ENCODE assay signal across 14 cellular contexts in the genomic region with DNA sequence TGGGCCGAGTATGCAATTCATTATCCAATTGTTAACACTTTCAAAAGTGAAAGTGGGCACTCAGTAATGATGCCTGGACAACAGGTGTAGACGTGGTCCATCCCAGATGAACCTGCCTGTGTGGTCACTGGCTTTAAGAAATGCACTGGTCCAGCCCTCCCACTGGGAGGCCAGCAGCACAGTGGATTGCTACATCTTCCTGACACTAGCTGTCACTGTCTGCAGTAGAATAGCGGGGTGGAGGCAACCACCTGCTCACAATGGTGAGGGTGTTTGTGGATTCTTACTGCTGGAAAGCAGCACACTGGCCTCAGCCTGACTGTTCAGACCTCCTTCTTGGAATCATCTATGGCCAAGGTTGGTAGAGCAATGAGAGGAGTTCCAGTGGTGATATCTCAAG.
DNase-seq lines count a peak whose midpoint lies in the region; ATAC-seq and TF ChIP-seq lines count a peak whose summit lies in the region.
"Had no signal": no experiment of that assay in that cellular context is flagged by ENCODE, and none has a peak within 500 bp of the region (broad histone marks: within the 10 kb centered on the region; RNA-seq: fewer than 3 reads in every experiment).

No MANE protein-coding gene starts in this region.

- ATAC-seq in DND-41 (ENCODE audit: insufficient read depth, low read depth): no peak
- ATAC-seq in WTC11: peak; percentile 36; the same call in 1 of the 2 replicates
- no peak for ATAC-seq in HG02798 (IDR thresholded peaks at IDR 0.05; ENCODE audit: poor library complexity, unreplicated experiment)

- H3K4me3 ChIP-seq in DND-41 (ENCODE audit: low read depth in 1 of 2, low read length in 2 of 2) (no peak overlapping the region), neural progenitor cell (no peak overlapping the region), breast epithelium (no peak overlapping the region)
- H3K4me3 ChIP-seq: prostate gland, SJSA1 had no signal

- H3K36me3 ChIP-seq in DND-41 (ENCODE audit: insufficient read depth, low read length) (no peaks in the 10 kb centered on the region), neural progenitor cell (no peaks in the 10 kb centered on the region), breast epithelium (no peaks in the 10 kb centered on the region)
- H3K36me3 ChIP-seq: BE2C, prostate gland, SJSA1 had no signal

- H3K4me3 Mint-ChIP-seq in WTC11 (no peak overlapping the region), neural progenitor cell (no peak overlapping the region)

- peaks cover 2% of the 10 kb centered on the region for H3K27me3 ChIP-seq in DND-41 (ENCODE audit: insufficient read depth, low read length, poor library complexity)
- H3K27me3 ChIP-seq in neural progenitor cell: no peaks in the 10 kb centered on the region
- no peaks in the 10 kb centered on the region for H3K27me3 ChIP-seq in breast epithelium
- H3K27me3 ChIP-seq: BE2C had no signal

- H3F3A ChIP-seq in neural progenitor cell (ENCODE audit: low read depth): peaks cover 4% of the 10 kb centered on the region

- H3K9me3 ChIP-seq in DND-41 (ENCODE audit: insufficient read depth, low read length, severe bottlenecking) (no peaks in the 10 kb centered on the region), neural progenitor cell (ENCODE audit: low read depth) (no peaks in the 10 kb centered on the region), breast epithelium (no peaks in the 10 kb centered on the region)
- H3K9me3 ChIP-seq: BE2C, prostate gland, SJSA1 had no signal

- no peak overlapping the region for H3K9ac ChIP-seq in DND-41 (ENCODE audit: low read depth, low read length)
- no peak overlapping the region for H3K9ac ChIP-seq in neural progenitor cell

- intact Hi-C loops in breast epithelium (cut with DNase I; ENCODE audit: low total_unique reads): no loop called here

- H3K4me1 Mint-ChIP-seq in WTC11: peaks cover 29% of the 10 kb centered on the region
- H3K4me1 Mint-ChIP-seq in neural progenitor cell: peaks cover 8% of the 10 kb centered on the region

- CTCF ChIA-PET in WTC11 (lab: Charles Lee): interaction anchor here (1.6 kb wide), 1 partner anchor 11 kb away, joined by 4 read pairs; no protein-coding TSS in a partner anchor

- DNase-seq in DND-41 (no peak), NCI-H1105 (lab: John Stamatoyannopoulos, UW) (peak; percentile 15), WTC11 (ENCODE audit: low spot score) (peak; percentile 31), neural progenitor cell (ENCODE audit: low spot score) (peak; percentile 49), mucosa of gallbladder (ENCODE audit: low spot score) (no peak), breast epithelium (ENCODE audit: low spot score in 2 of 2) (no peak), GM10266 (ENCODE audit: extremely low spot score) (no peak)
- DNase-seq: activated gamma-delta T cell treated with Interleukin-2 at 50 U/mL for 16 hours; BE2C; MM.1S; stimulated activated CD4-positive, alpha-beta T cell treated with anti-CD3 and anti-CD28 coated beads, Interleukin-2, amount 100 ng/mL, for 24 hours had no signal

- H2AFZ ChIP-seq in DND-41 (ENCODE audit: low read depth, low read length) (no peak overlapping the region), neural progenitor cell (replicated peaks) (no peak overlapping the region)

- POLR2A ChIA-PET in WTC11 (lab: Charles Lee): no interaction called here

- no peaks in the 10 kb centered on the region for H3K9me3 Mint-ChIP-seq in WTC11
- H3K9me3 Mint-ChIP-seq in neural progenitor cell: no peaks in the 10 kb centered on the region

- H3K36me3 Mint-ChIP-seq in WTC11 (no peaks in the 10 kb centered on the region), neural progenitor cell (peaks cover 18% of the 10 kb centered on the region)

- H3K4me2 ChIP-seq in DND-41 (ENCODE audit: insufficient read depth, low read length) (no peak overlapping the region), neural progenitor cell (no peak overlapping the region)

- TF ChIP-seq CTCF in DND-41 (IDR thresholded peaks at IDR 0.05; ENCODE audit: borderline replicate concordance, extremely low read depth, low read length, poor library complexity, severe bottlenecking): peak; percentile 7
- no peak for TF ChIP-seq CTCF in WTC11 (IDR thresholded peaks at IDR 0.05)
- TF ChIP-seq CTCF in neural progenitor cell (IDR thresholded peaks at IDR 0.05): no peak
- no peak for TF ChIP-seq CTCF in breast epithelium (IDR thresholded peaks at IDR 0.05)
- no peak for TF ChIP-seq CTCF in GM10266 (IDR thresholded peaks at IDR 0.05; ENCODE audit: control insufficient read depth, insufficient read depth, low read depth, missing control alignments)

- no peaks in the 10 kb centered on the region for H3K79me2 ChIP-seq in DND-41 (ENCODE audit: insufficient read depth, low read length)
- H3K79me2 ChIP-seq in neural progenitor cell (ENCODE audit: low read depth): no peaks in the 10 kb centered on the region

- no peak for TF ChIP-seq POLR2A in breast epithelium (IDR thresholded peaks at IDR 0.05)

- H3K27ac Mint-ChIP-seq in WTC11 (no peak overlapping the region), neural progenitor cell (no peak overlapping the region)

- no peaks in the 10 kb centered on the region for H4K20me1 ChIP-seq in DND-41 (ENCODE audit: insufficient read depth, low read length)
- no peaks in the 10 kb centered on the region for H4K20me1 ChIP-seq in neural progenitor cell (ENCODE audit: low read depth)

- H3K27ac ChIP-seq in DND-41 (ENCODE audit: low read length) (no peak overlapping the region), neural progenitor cell (no peak overlapping the region), breast epithelium (no peak overlapping the region)
- H3K27ac ChIP-seq: prostate gland, SJSA1 had no signal

- H3K27me3 Mint-ChIP-seq in WTC11 (ENCODE audit: low read depth) (no peaks in the 10 kb centered on the region), neural progenitor cell (ENCODE audit: insufficient read depth, low read depth) (peaks cover 3% of the 10 kb centered on the region)

- no peaks in the 10 kb centered on the region for H3K4me1 ChIP-seq in DND-41 (ENCODE audit: insufficient read depth, low read length)
- peaks cover 24% of the 10 kb centered on the region for H3K4me1 ChIP-seq in neural progenitor cell
- no peaks in the 10 kb centered on the region for H3K4me1 ChIP-seq in breast epithelium
- H3K4me1 ChIP-seq: BE2C, prostate gland, SJSA1 had no signal

TF ChIP-seq in WTC11, 78 proteins besides CTCF, POLR2A, EP300 and RAD21:
- TF ChIP-seq, protein P1, sequence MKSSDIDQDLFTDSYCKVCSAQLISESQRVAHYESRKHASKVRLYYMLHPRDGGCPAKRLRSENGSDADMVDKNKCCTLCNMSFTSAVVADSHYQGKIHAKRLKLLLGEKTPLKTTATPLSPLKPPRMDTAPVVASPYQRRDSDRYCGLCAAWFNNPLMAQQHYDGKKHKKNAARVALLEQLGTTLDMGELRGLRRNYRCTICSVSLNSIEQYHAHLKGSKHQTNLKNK (CRISPR knock-in tag; IDR thresholded peaks at IDR 0.05): no peak
- TF ChIP-seq ZNF263 (CRISPR knock-in tag; IDR thresholded peaks at IDR 0.05; ENCODE audit: low read depth) (no peak), TP53 (CRISPR knock-in tag; IDR thresholded peaks at IDR 0.05) (no peak), ESRRA (CRISPR knock-in tag; IDR thresholded peaks at IDR 0.05; ENCODE audit: borderline replicate concordance) (no peak), EMX1 (CRISPR knock-in tag; IDR thresholded peaks at IDR 0.05) (no peak), MXD4 (CRISPR knock-in tag; IDR thresholded peaks at IDR 0.05; ENCODE audit: borderline replicate concordance) (no peak), ZNF416 (CRISPR knock-in tag; IDR thresholded peaks at IDR 0.05) (no peak), MYBL2 (CRISPR knock-in tag; IDR thresholded peaks at IDR 0.05) (no peak)
- TF ChIP-seq, protein P2, sequence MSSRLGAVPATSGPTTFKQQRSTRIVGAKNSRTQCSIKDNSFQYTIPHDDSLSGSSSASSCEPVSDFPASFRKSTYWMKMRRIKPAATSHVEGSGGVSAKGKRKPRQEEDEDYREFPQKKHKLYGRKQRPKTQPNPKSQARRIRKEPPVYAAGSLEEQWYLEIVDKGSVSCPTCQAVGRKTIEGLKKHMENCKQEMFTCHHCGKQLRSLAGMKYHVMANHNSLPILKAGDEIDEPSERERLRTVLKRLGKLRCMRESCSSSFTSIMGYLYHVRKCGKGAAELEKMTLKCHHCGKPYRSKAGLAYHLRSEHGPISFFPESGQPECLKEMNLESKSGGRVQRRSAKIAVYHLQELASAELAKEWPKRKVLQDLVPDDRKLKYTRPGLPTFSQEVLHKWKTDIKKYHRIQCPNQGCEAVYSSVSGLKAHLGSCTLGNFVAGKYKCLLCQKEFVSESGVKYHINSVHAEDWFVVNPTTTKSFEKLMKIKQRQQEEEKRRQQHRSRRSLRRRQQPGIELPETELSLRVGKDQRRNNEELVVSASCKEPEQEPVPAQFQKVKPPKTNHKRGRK (CRISPR knock-in tag; IDR thresholded peaks at IDR 0.05; ENCODE audit: borderline replicate concordance): no peak
- TF ChIP-seq, protein P3, sequence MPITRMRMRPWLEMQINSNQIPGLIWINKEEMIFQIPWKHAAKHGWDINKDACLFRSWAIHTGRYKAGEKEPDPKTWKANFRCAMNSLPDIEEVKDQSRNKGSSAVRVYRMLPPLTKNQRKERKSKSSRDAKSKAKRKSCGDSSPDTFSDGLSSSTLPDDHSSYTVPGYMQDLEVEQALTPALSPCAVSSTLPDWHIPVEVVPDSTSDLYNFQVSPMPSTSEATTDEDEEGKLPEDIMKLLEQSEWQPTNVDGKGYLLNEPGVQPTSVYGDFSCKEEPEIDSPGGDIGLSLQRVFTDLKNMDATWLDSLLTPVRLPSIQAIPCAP (CRISPR knock-in tag; IDR thresholded peaks at IDR 0.05): no peak
- TF ChIP-seq, protein P4, sequence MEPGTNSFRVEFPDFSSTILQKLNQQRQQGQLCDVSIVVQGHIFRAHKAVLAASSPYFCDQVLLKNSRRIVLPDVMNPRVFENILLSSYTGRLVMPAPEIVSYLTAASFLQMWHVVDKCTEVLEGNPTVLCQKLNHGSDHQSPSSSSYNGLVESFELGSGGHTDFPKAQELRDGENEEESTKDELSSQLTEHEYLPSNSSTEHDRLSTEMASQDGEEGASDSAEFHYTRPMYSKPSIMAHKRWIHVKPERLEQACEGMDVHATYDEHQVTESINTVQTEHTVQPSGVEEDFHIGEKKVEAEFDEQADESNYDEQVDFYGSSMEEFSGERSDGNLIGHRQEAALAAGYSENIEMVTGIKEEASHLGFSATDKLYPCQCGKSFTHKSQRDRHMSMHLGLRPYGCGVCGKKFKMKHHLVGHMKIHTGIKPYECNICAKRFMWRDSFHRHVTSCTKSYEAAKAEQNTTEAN (CRISPR knock-in tag; IDR thresholded peaks at IDR 0.05): no peak
TF ChIP-seq in WTC11: peak in this region for 0.

Comparison
In these comparisons a context has a peak if more than half of its experiments do, and no peak if none do; other contexts are left out.
1. DNase-seq: peak in NCI-H1105 (single experiment), WTC11 (single experiment) and neural progenitor cell (single experiment); none in DND-41 (single experiment), mucosa of gallbladder (single experiment), breast epithelium (0 of 2) and GM10266 (single experiment).